8 cellular contexts compared by ENCODE assay signal in the genomic region with DNA sequence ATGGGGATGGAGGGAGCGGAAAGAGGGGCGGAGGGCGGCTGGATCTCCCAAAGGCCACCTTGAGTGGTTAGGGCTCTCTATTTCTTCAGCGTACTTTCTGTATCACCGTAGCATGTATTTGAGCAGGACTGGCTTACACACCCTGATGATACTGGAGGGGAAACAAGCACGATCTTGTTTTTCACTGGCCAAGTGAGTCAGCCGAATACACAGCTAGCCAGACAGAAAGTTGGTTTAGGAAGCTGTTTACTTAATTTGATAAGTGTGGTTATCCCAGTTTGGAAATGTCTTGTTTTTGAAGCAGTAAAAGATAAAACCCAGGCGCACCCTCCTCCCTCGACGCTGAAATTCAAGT. TPM values are rescaled to one million over a fixed set of nuclear protein-coding genes. Genes with fewer than 3 reads are reported as not detected.
A peak's percentile ranks its signal among the peaks of the same experiment; 100 is the strongest.
DNase-seq lines count a peak whose midpoint lies in the region; ATAC-seq and TF ChIP-seq lines count a peak whose summit lies in the region.

No MANE protein-coding gene starts in this region.

- intact Hi-C loops in PC-3 (cut with micrococcal nuclease), result loop anchor here (2.0 kb wide), 3 partner anchors 15 to 35 kb away; no protein-coding TSS in a partner anchor

- peaks cover 37% of the 10 kb centered on the region for H4K20me1 ChIP-seq in PC-3 (ENCODE audit: low read length)

- peak overlapping the region; percentile 96 for H3K9ac ChIP-seq in PC-3 (ENCODE audit: low read length)

- H3K4me3 Mint-ChIP-seq in mesothelial cell of epicardium, result peak overlapping the region; percentile 99
- H3K4me3 Mint-ChIP-seq in type B pancreatic cell, result peak overlapping the region; percentile 99

- CTCF ChIA-PET in PC-3 (lab: Charles Lee), result no interaction called here

- WGBS in ectodermal cell, 2 experiments, result 6 to 7% methylated on average over 10 of the region's 10 CpGs

- no peaks in the 10 kb centered on the region for H3K36me3 Mint-ChIP-seq in mesothelial cell of epicardium
- peaks cover 5% of the 10 kb centered on the region for H3K36me3 Mint-ChIP-seq in type B pancreatic cell

- H3K27ac Mint-ChIP-seq in mesothelial cell of epicardium, result peak overlapping the region; percentile 97
- H3K27ac Mint-ChIP-seq in type B pancreatic cell, result peak overlapping the region; percentile 93

- no peaks in the 10 kb centered on the region for H3K9me3 Mint-ChIP-seq in mesothelial cell of epicardium
- H3K9me3 Mint-ChIP-seq in type B pancreatic cell, result no peaks in the 10 kb centered on the region

- no peaks in the 10 kb centered on the region for H3K9me3 ChIP-seq in PC-3 (ENCODE audit: low read length)
- no peaks in the 10 kb centered on the region for H3K9me3 ChIP-seq in ectodermal cell (ENCODE audit: control insufficient read depth, low read length)

- peak overlapping the region; percentile 83 for H2AFZ ChIP-seq in PC-3 (ENCODE audit: low read length)

- H3K27me3 ChIP-seq in PC-3 (ENCODE audit: low read length) (no peaks in the 10 kb centered on the region), ectodermal cell (ENCODE audit: control insufficient read depth, insufficient read depth, low read length, poor library complexity, severe bottlenecking) (no peaks in the 10 kb centered on the region)

- POLR2A ChIA-PET in PC-3 (lab: Charles Lee; ENCODE audit: unreplicated experiment), result interaction anchor here (0.6 to 1.3 kb wide), 6 partner anchors 28 to 422 kb away, joined by 3 to 12 read pairs (median 4); no protein-coding TSS in a partner anchor

- peaks cover 56% of the 10 kb centered on the region for H3K79me2 ChIP-seq in PC-3 (ENCODE audit: low read length)

- peak overlapping the region; percentile 93 for H3K4me2 ChIP-seq in PC-3 (ENCODE audit: low read length)

- peak; percentile 49 for DNase-seq in AG20443 (ENCODE audit: low spot score)
- DNase-seq in PC-3, result peak; percentile 65
- no peak for DNase-seq in mesothelial cell of epicardium (ENCODE audit: low spot score in 2 of 2, unreplicated experiment in 2 of 2)
- DNase-seq in type B pancreatic cell (ENCODE audit: extremely low spot score, unreplicated experiment), result no peak
- DNase-seq in GM19240 (ENCODE audit: insufficient read length, low spot score), result no peak
- DNase-seq in NCI-H774 (lab: John Stamatoyannopoulos, UW), result no peak

- H3K27me3 Mint-ChIP-seq in mesothelial cell of epicardium (ENCODE audit: low read depth) (no peaks in the 10 kb centered on the region), type B pancreatic cell (no peaks in the 10 kb centered on the region)

- H3K36me3 ChIP-seq in PC-3 (ENCODE audit: low read depth, low read length) (peaks cover 3% of the 10 kb centered on the region; the same call in 1 of the 2 replicates), ectodermal cell (ENCODE audit: control insufficient read depth, insufficient read depth, low read length) (no peaks in the 10 kb centered on the region)

- ATAC-seq in GM21447 (IDR thresholded peaks at IDR 0.05; ENCODE audit: unreplicated experiment) (peak; percentile 2), PC-3 (peak; percentile 58)

- TF ChIP-seq CTCF in PC-3 (conservative IDR thresholded peaks at IDR 0.05; ENCODE audit: low read depth, low read length) (no peak), mesothelial cell of epicardium (IDR thresholded peaks at IDR 0.05; ENCODE audit: unreplicated experiment) (no peak), type B pancreatic cell (conservative IDR thresholded peaks at IDR 0.05) (no peak)

- H3K4me1 ChIP-seq in PC-3 (ENCODE audit: insufficient read depth, low read length), result peaks cover 19% of the 10 kb centered on the region
- H3K4me1 ChIP-seq in ectodermal cell (ENCODE audit: control insufficient read depth, insufficient read depth, low read length), result no peaks in the 10 kb centered on the region

- no peaks in the 10 kb centered on the region for H3K9me2 ChIP-seq in PC-3 (replicated peaks; ENCODE audit: low read length)

- no peaks in the 10 kb centered on the region for H3F3A ChIP-seq in PC-3 (ENCODE audit: low read length, unreplicated experiment)

- H3K4me1 Mint-ChIP-seq in mesothelial cell of epicardium, result peaks cover 24% of the 10 kb centered on the region
- H3K4me1 Mint-ChIP-seq in type B pancreatic cell (ENCODE audit: unreplicated experiment), result peaks cover 35% of the 10 kb centered on the region

- BruUV-seq in PC-3 (replicated peaks; lab: Mats Ljungman, UMichigan), result TSS peak; percentile 55

- H3K4me3 ChIP-seq in PC-3 (ENCODE audit: low read length) (peak overlapping the region; percentile 99), ectodermal cell (ENCODE audit: insufficient read depth, low read depth, low read length) (peak overlapping the region; percentile 100)

- H3K27ac ChIP-seq in PC-3 (ENCODE audit: low read length), result peak overlapping the region; percentile 90
- no peak overlapping the region for H3K27ac ChIP-seq in ectodermal cell (ENCODE audit: insufficient read depth, low read depth, low read length, poor library complexity, severe bottlenecking)

RNA-seq across cellular contexts. Expression of gene RIOK3, which starts 0.5 kb away (rescaled TPM):
- total RNA-seq in PC-3 (2014; rRNA removed), result 35.0 and 41.4 TPM in 2 replicates
- 46.0 TPM for polyA plus RNA-seq in ectodermal cell (2013, experiment 1 of 4)
- polyA plus RNA-seq in ectodermal cell (2013, experiment 2 of 4), result 40.9 TPM
- polyA plus RNA-seq in ectodermal cell (2013, experiment 3 of 4), result 38.5 TPM
- polyA plus RNA-seq in ectodermal cell (2013, experiment 4 of 4), result 47.5 TPM
- 41.7 to 44.2 TPM (median 42.0 TPM) in 3 replicates for total RNA-seq in mesothelial cell of epicardium
- 46.7 and 86.3 TPM in 2 replicates for total RNA-seq in type B pancreatic cell (ENCODE audit: low replicate concordance)

RNA-seq across cellular contexts. Expression of gene RMC1, which starts 49.7 kb away (rescaled TPM):
- 23.2 and 27.6 TPM in 2 replicates for total RNA-seq in PC-3 (2014; rRNA removed)
- polyA plus RNA-seq in ectodermal cell (2013, experiment 1 of 4), result 16.1 TPM
- 18.8 TPM for polyA plus RNA-seq in ectodermal cell (2013, experiment 2 of 4)
- polyA plus RNA-seq in ectodermal cell (2013, experiment 3 of 4), result 12.9 TPM
- polyA plus RNA-seq in ectodermal cell (2013, experiment 4 of 4), result 16.9 TPM
- total RNA-seq in mesothelial cell of epicardium, result 18.8 to 20.0 TPM (median 19.4 TPM) in 3 replicates
- total RNA-seq in type B pancreatic cell (ENCODE audit: low replicate concordance), result 25.0 and 33.0 TPM in 2 replicates

Comparison
In these comparisons a context has a peak if more than half of its experiments do, and no peak if none do; other contexts are left out.
1. DNase-seq: peak in AG20443 (single experiment) and PC-3 (single experiment); none in mesothelial cell of epicardium (0 of 2), type B pancreatic cell (single experiment), GM19240 (single experiment) and NCI-H774 (single experiment).